Comparison of ENCODE assay signal across 8 cellular contexts in genomic region chr12:98418357-98419075, GRCh38.
A peak's percentile ranks its signal among the peaks of the same experiment; 100 is the strongest.
DNase-seq lines count a peak whose midpoint lies in the region; ATAC-seq and TF ChIP-seq lines count a peak whose summit lies in the region.

No MANE protein-coding gene starts in this region.

- H3K36me3 ChIP-seq in BJ (ENCODE audit: control insufficient read depth, insufficient read depth, low read length): no peaks in the 10 kb centered on the region
- no peaks in the 10 kb centered on the region for H3K36me3 ChIP-seq in HUES48 (ENCODE audit: control insufficient read depth, insufficient read depth, low read length)
- no peaks in the 10 kb centered on the region for H3K36me3 ChIP-seq in OCI-LY7 (ENCODE audit: insufficient read depth, low read length)

- POLR2A ChIA-PET in BJ (lab: Charles Lee): interaction anchor here (0.6 kb wide), 1 partner anchor 175 kb away, joined by 4 read pairs; no protein-coding TSS in a partner anchor
- POLR2A ChIA-PET in OCI-LY7 (lab: Charles Lee): interaction anchor here (0.7 kb wide), 1 partner anchor 1558 kb away, joined by 3 read pairs; no protein-coding TSS in a partner anchor

- H2AFZ ChIP-seq in OCI-LY7 (ENCODE audit: low read length): no peak overlapping the region

- no TSS peak for BruUV-seq in OCI-LY7 (replicated peaks; lab: Mats Ljungman, UMichigan)

- H3K9me3 ChIP-seq in HUES48 (ENCODE audit: control insufficient read depth, insufficient read depth, low read length): no peaks in the 10 kb centered on the region
- H3K9me3 ChIP-seq in OCI-LY7 (ENCODE audit: low read length): no peaks in the 10 kb centered on the region

- no peak overlapping the region for H3K4me2 ChIP-seq in OCI-LY7 (ENCODE audit: low read length)

- 0 out of 2 replicates have a peak overlapping the region, but pooled peaks have one; percentile 14 for H3K4me3 ChIP-seq in BJ (ENCODE audit: low read depth, low read length)
- no peak overlapping the region for H3K4me3 ChIP-seq in HUES48 (ENCODE audit: low read depth, low read length)
- no peak overlapping the region for H3K4me3 ChIP-seq in lower leg skin (ENCODE audit: low read depth, poor library complexity, severe bottlenecking)
- no peak overlapping the region for H3K4me3 ChIP-seq in OCI-LY7 (ENCODE audit: low read depth, low read length, poor library complexity, severe bottlenecking)

- no peak for TF ChIP-seq POLR2A in lower leg skin (IDR thresholded peaks at IDR 0.05)

- peak; percentile 99 for DNase-seq in BJ (ENCODE audit: low read depth)
- peak; percentile 60 to 87 for DNase-seq in T47D (ENCODE audit: low read depth in 1 of 2, low spot score in 1 of 2)
- peak; percentile 92 to 97 for DNase-seq in lower leg skin (ENCODE audit: low spot score in 2 of 2)
- no peak for DNase-seq in DMS153 (lab: John Stamatoyannopoulos, UW)
- DNase-seq in OCI-LY7 (ENCODE audit: low spot score): no peak
- DNase-seq in NCI-H2029 (lab: John Stamatoyannopoulos, UW): no peak

- intact Hi-C loops in lower leg skin (cut with DNase I; ENCODE audit: low total_unique reads) (no loop called here), OCI-LY7 (cut with micrococcal nuclease; ENCODE audit: unreplicated experiment) (no loop called here)

- ATAC-seq in GM21717 (IDR thresholded peaks at IDR 0.05; ENCODE audit: unreplicated experiment): peak; percentile 57

- TF ChIP-seq CTCF in BJ (IDR thresholded peaks at IDR 0.05; ENCODE audit: insufficient read depth, low read depth, low read length) (no peak), lower leg skin (IDR thresholded peaks at IDR 0.05) (no peak), OCI-LY7 (conservative IDR thresholded peaks at IDR 0.05; ENCODE audit: low read length) (no peak)

- peak overlapping the region; percentile 42 for H3K27ac ChIP-seq in HUES48 (ENCODE audit: low read depth, low read length)
- H3K27ac ChIP-seq in OCI-LY7 (ENCODE audit: low read depth, low read length, poor library complexity, severe bottlenecking): no peak overlapping the region

- H4K20me1 ChIP-seq in OCI-LY7 (ENCODE audit: insufficient read depth, low read length): no peaks in the 10 kb centered on the region

- H3K79me2 ChIP-seq in OCI-LY7 (ENCODE audit: insufficient read depth, low read depth, low read length): no peaks in the 10 kb centered on the region

- in situ Hi-C loops in T47D (cut with HindIII; ENCODE audit: low pct_unique_long_range_greater_than_20kb, low sequenced_read_pairs): no loop called here

- 16% methylated on average over 7 of the region's 7 CpGs for WGBS in lower leg skin, 2 donors

- CTCF ChIA-PET in BJ (lab: Yijun Ruan, JAX): interaction anchor here (0.9 to 1.6 kb wide), 9 partner anchors 21 to 227 kb away, joined by 3 to 6 read pairs (median 3); partner anchors contain the start of gene TMPO
- CTCF ChIA-PET in OCI-LY7 (lab: Charles Lee; ENCODE audit: unreplicated experiment): interaction anchor here (0.5 kb wide), 1 partner anchor 288 kb away, joined by 3 read pairs; no protein-coding TSS in a partner anchor

- H3K9ac ChIP-seq in HUES48 (ENCODE audit: low read depth, low read length): no peak overlapping the region

- no peaks in the 10 kb centered on the region for H3K9me2 ChIP-seq in OCI-LY7 (ENCODE audit: insufficient read depth, low read length)

- peaks cover 13% of the 10 kb centered on the region for H3K4me1 ChIP-seq in HUES48 (ENCODE audit: control insufficient read depth, insufficient read depth, low read length)
- no peaks in the 10 kb centered on the region for H3K4me1 ChIP-seq in OCI-LY7 (ENCODE audit: insufficient read depth, low read length, poor library complexity, severe bottlenecking)

- H3K27me3 ChIP-seq in BJ (ENCODE audit: control insufficient read depth, insufficient read depth, low read length) (no peaks in the 10 kb centered on the region), HUES48 (ENCODE audit: control insufficient read depth, insufficient read depth, low read length) (no peaks in the 10 kb centered on the region)

Comparison
In these comparisons a context has a peak if more than half of its experiments do, and no peak if none do; other contexts are left out.
1. DNase-seq: peak in BJ (single experiment), T47D (2 of 2) and lower leg skin (2 of 2); none in DMS153 (single experiment), OCI-LY7 (single experiment) and NCI-H2029 (single experiment).